ENCODE assay signal across 8 cellular contexts in the genomic region with DNA sequence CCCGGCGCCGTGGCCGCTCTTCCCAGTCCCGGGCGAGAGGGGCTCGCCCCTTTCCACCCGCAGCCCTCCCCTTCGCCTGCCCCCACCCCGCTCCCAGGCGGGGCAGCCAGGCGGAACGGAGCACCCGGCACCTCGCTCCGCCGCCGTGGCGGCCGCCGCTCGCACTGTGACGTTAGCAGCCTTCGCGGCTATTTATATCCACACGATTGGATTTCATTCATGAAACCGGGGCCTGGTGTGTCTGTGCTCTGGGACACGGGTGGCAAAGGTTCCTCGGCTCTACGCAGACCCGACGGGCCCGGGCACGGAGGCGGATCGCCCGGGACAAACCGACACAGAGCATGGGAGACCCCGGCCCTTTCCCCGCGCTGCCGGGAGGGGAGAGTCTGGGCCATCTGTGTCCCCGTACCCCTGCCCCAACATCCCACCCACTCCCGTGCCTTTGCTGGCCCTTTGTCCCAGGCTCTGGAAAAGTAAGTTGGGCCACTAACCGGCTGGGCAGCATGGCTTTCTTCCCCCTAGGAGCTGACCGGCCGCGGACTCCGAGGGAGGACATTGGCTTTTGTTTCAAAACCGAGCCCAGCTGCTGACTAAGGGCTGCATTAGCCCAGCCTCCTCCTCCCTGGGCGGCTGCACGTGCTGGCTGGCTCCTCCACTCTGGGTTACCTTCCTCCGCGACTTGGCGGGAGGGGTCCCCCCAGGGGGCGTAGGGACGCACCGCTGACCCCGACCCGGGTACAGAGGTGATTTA. TPM values are rescaled to one million over a fixed set of nuclear protein-coding genes. Genes with fewer than 3 reads are reported as not detected.
A peak's percentile ranks its signal among the peaks of the same experiment; 100 is the strongest.
DNase-seq lines count a peak whose midpoint lies in the region; ATAC-seq and TF ChIP-seq lines count a peak whose summit lies in the region.

A gene with protein sequence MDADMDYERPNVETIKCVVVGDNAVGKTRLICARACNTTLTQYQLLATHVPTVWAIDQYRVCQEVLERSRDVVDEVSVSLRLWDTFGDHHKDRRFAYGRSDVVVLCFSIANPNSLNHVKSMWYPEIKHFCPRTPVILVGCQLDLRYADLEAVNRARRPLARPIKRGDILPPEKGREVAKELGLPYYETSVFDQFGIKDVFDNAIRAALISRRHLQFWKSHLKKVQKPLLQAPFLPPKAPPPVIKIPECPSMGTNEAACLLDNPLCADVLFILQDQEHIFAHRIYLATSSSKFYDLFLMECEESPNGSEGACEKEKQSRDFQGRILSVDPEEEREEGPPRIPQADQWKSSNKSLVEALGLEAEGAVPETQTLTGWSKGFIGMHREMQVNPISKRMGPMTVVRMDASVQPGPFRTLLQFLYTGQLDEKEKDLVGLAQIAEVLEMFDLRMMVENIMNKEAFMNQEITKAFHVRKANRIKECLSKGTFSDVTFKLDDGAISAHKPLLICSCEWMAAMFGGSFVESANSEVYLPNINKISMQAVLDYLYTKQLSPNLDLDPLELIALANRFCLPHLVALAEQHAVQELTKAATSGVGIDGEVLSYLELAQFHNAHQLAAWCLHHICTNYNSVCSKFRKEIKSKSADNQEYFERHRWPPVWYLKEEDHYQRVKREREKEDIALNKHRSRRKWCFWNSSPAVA (minus strand): TSS at position 27 of the 751 bp plus-strand sequence. CDS start 32,643 bp downstream, outside the sequence.

- ATAC-seq in GM19043 (IDR thresholded peaks at IDR 0.05; ENCODE audit: low read depth, unreplicated experiment) (peak; percentile 41), HG03565 (IDR thresholded peaks at IDR 0.05; ENCODE audit: unreplicated experiment) (peak; percentile 34), GM19328 (IDR thresholded peaks at IDR 0.05; ENCODE audit: unreplicated experiment) (no peak)

- H3K9me3 ChIP-seq in CD4-positive, alpha-beta memory T cell (ENCODE audit: control insufficient read depth in 1 of 2, low read length in 2 of 2): no peaks in the 10 kb centered on the region
- no peaks in the 10 kb centered on the region for H3K9me3 ChIP-seq in Peyer's patch

- no peaks in the 10 kb centered on the region for H3K36me3 ChIP-seq in CD4-positive, alpha-beta memory T cell (ENCODE audit: insufficient read depth, low read length)
- no peaks in the 10 kb centered on the region for H3K36me3 ChIP-seq in Peyer's patch

- no peak within 1 kb of the TSS for H3K27ac Mint-ChIP-seq in CD4-positive, alpha-beta memory T cell
- H3K27ac Mint-ChIP-seq in brain: peak within 1 kb of the TSS; percentile 97 to 99 (median 98)

- H3K4me3 ChIP-seq in CD4-positive, alpha-beta memory T cell (ENCODE audit: low read length in 2 of 2): peak within 1 kb of the TSS; percentile 9 to 42
- peak within 1 kb of the TSS; percentile 57 to 86 (median 74) for H3K4me3 ChIP-seq in Peyer's patch

- peaks cover 0 to 3% (median 0%) of the 10 kb centered on the region in 8 donors for H3K9me3 Mint-ChIP-seq in CD4-positive, alpha-beta memory T cell
- peaks cover 0 to 4% (median 0%) of the 10 kb centered on the region in 5 experiments for H3K9me3 Mint-ChIP-seq in brain

- TF ChIP-seq POLR2A in Peyer's patch (IDR thresholded peaks at IDR 0.05): peak; percentile 54 to 63

- POLR2A ChIA-PET in CD4-positive, alpha-beta memory T cell (lab: Charles Lee; ENCODE audit: partially characterized antibody): no interaction called here

- peak within 1 kb of the TSS; percentile 60 to 79 (median 72) for H3K4me3 Mint-ChIP-seq in CD4-positive, alpha-beta memory T cell
- peak within 1 kb of the TSS; percentile 95 to 98 (median 95) for H3K4me3 Mint-ChIP-seq in brain

- H3K4me1 ChIP-seq in CD4-positive, alpha-beta memory T cell (ENCODE audit: insufficient read depth, low read length): peaks cover 22% of the 10 kb centered on the region
- peaks cover 0 to 7% (median 2%) of the 10 kb centered on the region in 4 donors for H3K4me1 ChIP-seq in Peyer's patch

- DNase-seq in CD4-positive, alpha-beta memory T cell: peak; percentile 8 to 42 (median 14)
- DNase-seq in Peyer's patch (peak; percentile 55 to 84 (median 83)), hepatic stellate cell (ENCODE audit: low spot score) (peak; percentile 69), pons (ENCODE audit: low spot score) (peak; percentile 86)

- H3K36me3 Mint-ChIP-seq in CD4-positive, alpha-beta memory T cell: no peaks in the 10 kb centered on the region
- H3K36me3 Mint-ChIP-seq in brain: peaks cover 3% of the 10 kb centered on the region

- H3K27me3 ChIP-seq in CD4-positive, alpha-beta memory T cell (ENCODE audit: insufficient read depth, low read length): peaks cover 21% of the 10 kb centered on the region
- no peaks in the 10 kb centered on the region for H3K27me3 ChIP-seq in Peyer's patch

- intact Hi-C loops in CD4-positive, alpha-beta memory T cell (cut with micrococcal nuclease): no loop called here

- no peak for TF ChIP-seq CTCF in Peyer's patch (IDR thresholded peaks at IDR 0.05)
- TF ChIP-seq CTCF in brain (conservative IDR thresholded peaks at IDR 0.05): no peak

- H3K4me1 Mint-ChIP-seq in CD4-positive, alpha-beta memory T cell: peaks cover 8 to 15% (median 11%) of the 10 kb centered on the region in 4 donors
- H3K4me1 Mint-ChIP-seq in brain: peaks cover 44% of the 10 kb centered on the region

- CTCF ChIA-PET in CD4-positive, alpha-beta memory T cell (lab: Charles Lee; ENCODE audit: partially characterized antibody): no interaction called here

- peaks cover 48 to 59% of the 10 kb centered on the region in 2 donors for H3K27me3 Mint-ChIP-seq in CD4-positive, alpha-beta memory T cell
- peaks cover 12% of the 10 kb centered on the region for H3K27me3 Mint-ChIP-seq in brain

- H3K27ac ChIP-seq in CD4-positive, alpha-beta memory T cell (ENCODE audit: low read depth, low read length): no peak within 1 kb of the TSS
- peak within 1 kb of the TSS; percentile 77 to 97 (median 90) for H3K27ac ChIP-seq in Peyer's patch

RNA-seq across cellular contexts. Expression of the gene that starts here (rescaled TPM):
- under 1 TPM in 1 of 2 experiments, not detected in 1; 0.25 TPM for total RNA-seq in CD4-positive, alpha-beta memory T cell
- not detected for polyA plus RNA-seq in CD4-positive, alpha-beta memory T cell
- 10 to 100 TPM in 3 of 4 donors, 1 to 10 TPM in 1; 5.1 to 15.7 (median 12.6) TPM for total RNA-seq in Peyer's patch
- polyA plus RNA-seq in brain (ENCODE audit: insufficient read depth, low read depth, low replicate concordance): 3.4 TPM

Comparison
In these comparisons a context has a peak if more than half of its experiments do, and no peak if none do; other contexts are left out.
1. RNA of the gene that starts here (total RNA-seq): 5.1 to 15.7 TPM in Peyer's patch; 0.25 TPM in CD4-positive, alpha-beta memory T cell; every median in the first group is over 4 times any median in the second.
2. Peak in DNase-seq and H3K4me3 ChIP-seq in CD4-positive, alpha-beta memory T cell; RNA of the gene not detected or under 1 TPM.
3. DNase-seq: peak in every context shown above with its lines; median percentile 86 in pons; 83 in Peyer's patch; 69 in hepatic stellate cell; 14 in CD4-positive, alpha-beta memory T cell.
4. H3K27ac Mint-ChIP-seq: peak in brain (5 of 5); none in CD4-positive, alpha-beta memory T cell (0 of 7).